ENCODE assay signal across 17 cellular contexts in genomic region chr5:59178071-59178470, GRCh38.
DNase-seq lines count a peak whose midpoint lies in the region; ATAC-seq and TF ChIP-seq lines count a peak whose summit lies in the region.
"Had no signal": no experiment of that assay in that cellular context is flagged by ENCODE, and none has a peak within 500 bp of the region (broad histone marks: within the 10 kb centered on the region; RNA-seq: fewer than 3 reads in every experiment).

No MANE protein-coding gene starts in this region.

- no peaks in the 10 kb centered on the region for H3K9me3 Mint-ChIP-seq in osteocyte (ENCODE audit: unreplicated experiment)
- H3K9me3 Mint-ChIP-seq: nephron had no signal

- peak; percentile 33 for ATAC-seq in GM19023 (IDR thresholded peaks at IDR 0.05; ENCODE audit: unreplicated experiment)
- peak; percentile 33 for ATAC-seq in HG02759 (IDR thresholded peaks at IDR 0.05; ENCODE audit: unreplicated experiment)
- ATAC-seq in HG02798 (IDR thresholded peaks at IDR 0.05; ENCODE audit: poor library complexity, unreplicated experiment) = no peak
- ATAC-seq: esophagus mucosa, HCT116 had no signal

- DNase-seq in NOMO-1 (lab: John Stamatoyannopoulos, UW; ENCODE audit: unreplicated experiment in 2 of 2) (peak; percentile 21 to 31), Peyer's patch (no peak), osteocyte (ENCODE audit: extremely low spot score, unreplicated experiment) (no peak), KG1 (lab: John Stamatoyannopoulos, UW) (no peak)
- DNase-seq: activated naive CD4-positive, alpha-beta T cell treated with anti-CD3 and anti-CD28 coated beads, Interleukin-2, amount 50 U/mL, for 16 hours; brain microvascular endothelial cell; dermis blood vessel endothelial cell; mammary epithelial cell; NCI-H2081; retina had no signal

- no peak for TF ChIP-seq POLR2A in Peyer's patch (IDR thresholded peaks at IDR 0.05)

- no peak overlapping the region for H3K27ac Mint-ChIP-seq in osteocyte (ENCODE audit: unreplicated experiment)
- H3K27ac Mint-ChIP-seq: nephron had no signal

- no peak overlapping the region for H3K4me3 ChIP-seq in BLaER1 treated with 17β-estradiol and CSF1 and Interleukin-3, amounts not matched to agents 10 nM and 100 nM
- no peak overlapping the region for H3K4me3 ChIP-seq in Peyer's patch

- H3K9ac ChIP-seq in BLaER1 treated with 17β-estradiol and CSF1 and Interleukin-3, amounts not matched to agents 10 nM and 100 nM = no peak overlapping the region

- no peaks in the 10 kb centered on the region for H3K27me3 Mint-ChIP-seq in osteocyte (ENCODE audit: unreplicated experiment)

- H3K9me3 ChIP-seq in BLaER1 treated with 17β-estradiol and CSF1 and Interleukin-3, amounts not matched to agents 10 nM and 100 nM (replicated peaks in 1 of 11) = no peaks in the 10 kb centered on the region
- H3K9me3 ChIP-seq in Peyer's patch = no peaks in the 10 kb centered on the region

- H4K20me1 ChIP-seq in BLaER1 treated with 17β-estradiol and CSF1 and Interleukin-3, amounts not matched to agents 10 nM and 100 nM = no peaks in the 10 kb centered on the region

- peaks cover 12% of the 10 kb centered on the region for H3K36me3 Mint-ChIP-seq in osteocyte (ENCODE audit: unreplicated experiment)

- H3K4me3 Mint-ChIP-seq in osteocyte (ENCODE audit: unreplicated experiment) = no peak overlapping the region
- H3K4me3 Mint-ChIP-seq: nephron had no signal

- no peak overlapping the region for H3K27ac ChIP-seq in BLaER1 treated with 17β-estradiol and CSF1 and Interleukin-3, amounts not matched to agents 10 nM and 100 nM
- H3K27ac ChIP-seq in Peyer's patch = no peak overlapping the region
- H3K27ac ChIP-seq: brain microvascular endothelial cell had no signal

- H3K36me3 ChIP-seq in BLaER1 treated with 17β-estradiol and CSF1 and Interleukin-3, amounts not matched to agents 10 nM and 100 nM = no peaks in the 10 kb centered on the region
- no peaks in the 10 kb centered on the region for H3K36me3 ChIP-seq in Peyer's patch
- H3K36me3 ChIP-seq: brain microvascular endothelial cell had no signal

- peak overlapping the region; percentile 5 to 40 (median 20); a peak in 12 of 22 replicates for H3K4me2 ChIP-seq in BLaER1 treated with 17β-estradiol and CSF1 and Interleukin-3, amounts not matched to agents 10 nM and 100 nM

- peaks cover 0 to 18% (median 11%) of the 10 kb centered on the region in 10 experiments; a peak in 15 of 20 replicates for H3K4me1 ChIP-seq in BLaER1 treated with 17β-estradiol and CSF1 and Interleukin-3, amounts not matched to agents 10 nM and 100 nM
- H3K4me1 ChIP-seq in Peyer's patch = no peaks in the 10 kb centered on the region

- no peaks in the 10 kb centered on the region for H3K27me3 ChIP-seq in BLaER1 treated with 17β-estradiol and CSF1 and Interleukin-3, amounts not matched to agents 10 nM and 100 nM
- H3K27me3 ChIP-seq in Peyer's patch = no peaks in the 10 kb centered on the region
- H3K27me3 ChIP-seq: brain microvascular endothelial cell had no signal

- TF ChIP-seq CTCF in Peyer's patch (IDR thresholded peaks at IDR 0.05) = no peak
- TF ChIP-seq CTCF in osteocyte (IDR thresholded peaks at IDR 0.05) = no peak

- peaks cover 5% of the 10 kb centered on the region for H3K4me1 Mint-ChIP-seq in osteocyte (ENCODE audit: unreplicated experiment)

Comparison
In these comparisons a context has a peak if more than half of its experiments do, and no peak if none do; other contexts are left out.
1. DNase-seq: peak in NOMO-1 (2 of 2); none in Peyer's patch (0 of 3), osteocyte (single experiment) and KG1 (single experiment).